In genomic region chr1:33188572-33189275, GRCh38 we compare ENCODE assay signal across 16 cellular contexts. TPM values are rescaled to one million over a fixed set of nuclear protein-coding genes. Genes with fewer than 3 reads are reported as not detected.
DNase-seq lines count a peak whose midpoint lies in the region; ATAC-seq and TF ChIP-seq lines count a peak whose summit lies in the region.
"Had no signal": no experiment of that assay in that cellular context is flagged by ENCODE, and none has a peak within 500 bp of the region (broad histone marks: within the 10 kb centered on the region; RNA-seq: fewer than 3 reads in every experiment).

No MANE protein-coding gene starts in this region.

- no peak overlapping the region for H3K14ac ChIP-seq in mesenchymal stem cell (ENCODE audit: low read length in 2 of 2)

- H4K20me1 ChIP-seq in Karpas-422 (ENCODE audit: insufficient read depth, low read depth, low read length) (no peaks in the 10 kb centered on the region), PC-3 (ENCODE audit: low read length) (no peaks in the 10 kb centered on the region)

- WGBS in esophagus muscularis mucosa = 88% methylated on average over 6 of the region's 6 CpGs
- 61% methylated on average over 4 of the region's 6 CpGs for WGBS in mesenchymal stem cell

- TF ChIP-seq EP300 in esophagus muscularis mucosa (IDR thresholded peaks at IDR 0.05) = no peak

- H2BK120ac ChIP-seq in mesenchymal stem cell (ENCODE audit: low read depth, low read length) = no peak overlapping the region

- no peak overlapping the region for H3K27ac ChIP-seq in Karpas-422 (ENCODE audit: low read length)
- no peak overlapping the region for H3K27ac ChIP-seq in esophagus muscularis mucosa (replicated peaks in 1 of 4)
- H3K27ac ChIP-seq in mesenchymal stem cell (ENCODE audit: low read length, poor library complexity, severe bottlenecking) = no peak overlapping the region
- H3K27ac ChIP-seq in PC-3 (ENCODE audit: low read length) = no peak overlapping the region
- H3K27ac ChIP-seq: gastrocnemius medialis, thoracic aorta had no signal

- no peak overlapping the region for H3K9ac ChIP-seq in Karpas-422 (ENCODE audit: low read length)
- no peak overlapping the region for H3K9ac ChIP-seq in mesenchymal stem cell (ENCODE audit: low read length)
- H3K9ac ChIP-seq in PC-3 (ENCODE audit: low read length) = no peak overlapping the region

- H3K4me2 ChIP-seq in Karpas-422 (ENCODE audit: low read depth, low read length, poor library complexity, severe bottlenecking) (no peak overlapping the region), mesenchymal stem cell (ENCODE audit: low read length, poor library complexity, severe bottlenecking) (no peak overlapping the region), PC-3 (ENCODE audit: low read length) (no peak overlapping the region)

- no peak for ATAC-seq in PC-3
- ATAC-seq: gastrocnemius medialis, mucosa of descending colon had no signal

- H3K36me3 ChIP-seq in Karpas-422 (ENCODE audit: insufficient read depth, low read length) = no peaks in the 10 kb centered on the region
- no peaks in the 10 kb centered on the region for H3K36me3 ChIP-seq in esophagus muscularis mucosa
- H3K36me3 ChIP-seq in mesenchymal stem cell (ENCODE audit: control insufficient read depth in 1 of 2, insufficient read depth in 2 of 2, low read depth in 1 of 2, low read length in 2 of 2) = no peaks in the 10 kb centered on the region
- no peaks in the 10 kb centered on the region for H3K36me3 ChIP-seq in PC-3 (ENCODE audit: low read depth, low read length)
- H3K36me3 ChIP-seq: gastrocnemius medialis, thoracic aorta had no signal

- H3K4me3 ChIP-seq in Karpas-422 (ENCODE audit: low read length) = no peak overlapping the region
- no peak overlapping the region for H3K4me3 ChIP-seq in esophagus muscularis mucosa
- H3K4me3 ChIP-seq in mesenchymal stem cell (ENCODE audit: insufficient read depth in 1 of 2, low read depth in 1 of 2, low read length in 2 of 2) = no peak overlapping the region
- H3K4me3 ChIP-seq in PC-3 (ENCODE audit: low read length) = no peak overlapping the region
- H3K4me3 ChIP-seq: gastrocnemius medialis, mucosa of descending colon, thoracic aorta had no signal

- H2AK5ac ChIP-seq in mesenchymal stem cell (ENCODE audit: low read length, severe bottlenecking) = no peak overlapping the region

- TF ChIP-seq POLR2A in esophagus muscularis mucosa (IDR thresholded peaks at IDR 0.05; ENCODE audit: low read depth) = no peak

- H2BK5ac ChIP-seq in mesenchymal stem cell (ENCODE audit: low read depth, low read length, poor library complexity, severe bottlenecking) = no peak overlapping the region

- BruUV-seq in PC-3 (replicated peaks; lab: Mats Ljungman, UMichigan) = no TSS peak

- no peaks in the 10 kb centered on the region for H3F3A ChIP-seq in PC-3 (ENCODE audit: low read length, unreplicated experiment)

- TF ChIP-seq CTCF in esophagus muscularis mucosa (IDR thresholded peaks at IDR 0.05) (no peak), PC-3 (conservative IDR thresholded peaks at IDR 0.05; ENCODE audit: low read depth, low read length) (no peak)

- no peaks in the 10 kb centered on the region for H3K79me2 ChIP-seq in Karpas-422 (ENCODE audit: low read length)
- no peaks in the 10 kb centered on the region for H3K79me2 ChIP-seq in PC-3 (ENCODE audit: low read length)

- CTCF ChIA-PET in PC-3 (lab: Charles Lee) = no interaction called here

- H2BK12ac ChIP-seq in mesenchymal stem cell (ENCODE audit: low read length in 2 of 2) = no peak overlapping the region

- no peak overlapping the region for H3K4ac ChIP-seq in mesenchymal stem cell (ENCODE audit: low read depth in 1 of 2, low read length in 2 of 2)

- DNase-seq in EL (peak; percentile 70), Karpas-422 (peak; percentile 28), esophagus muscularis mucosa (ENCODE audit: extremely low spot score) (peak; percentile 68), mesenchymal stem cell (peak; percentile 34), AG08396 (ENCODE audit: low spot score) (no peak), RKO (ENCODE audit: low spot score) (no peak), PC-3 (no peak)
- DNase-seq in activated T-cell treated with anti-CD3 and anti-CD28 coated beads, Interleukin-2, amount 50 U/mL, for 1 hour = no peak
- DNase-seq: activated B cell treated with CpG ODN at 0.5 μM for 24 hours; activated naive CD8-positive, alpha-beta T cell treated with anti-CD3 and anti-CD28 coated beads for 36 hours; AML-193; gastrocnemius medialis; mucosa of descending colon; NCI-H146; NCI-H82 had no signal

- H3K79me1 ChIP-seq in mesenchymal stem cell (replicated peaks; ENCODE audit: low read length, poor library complexity, severe bottlenecking) = no peaks in the 10 kb centered on the region

- no peak overlapping the region for H4K8ac ChIP-seq in mesenchymal stem cell (ENCODE audit: low read length)

- H3K4me1 ChIP-seq in Karpas-422 (ENCODE audit: low read length) (peaks cover 12% of the 10 kb centered on the region), esophagus muscularis mucosa (no peaks in the 10 kb centered on the region), mesenchymal stem cell (ENCODE audit: control insufficient read depth, insufficient read depth, low read depth, low read length) (peaks cover 5% of the 10 kb centered on the region), PC-3 (ENCODE audit: insufficient read depth, low read length) (no peaks in the 10 kb centered on the region)
- H3K4me1 ChIP-seq: gastrocnemius medialis had no signal

- no peaks in the 10 kb centered on the region for H3K27me3 ChIP-seq in Karpas-422 (ENCODE audit: low read length)
- H3K27me3 ChIP-seq in esophagus muscularis mucosa = peaks cover 0 to 19% (median 0%) of the 10 kb centered on the region in 4 donors
- peaks cover 0 to 40% of the 10 kb centered on the region in 2 experiments for H3K27me3 ChIP-seq in mesenchymal stem cell (ENCODE audit: control insufficient read depth in 1 of 2, insufficient read depth in 1 of 2, low read length in 2 of 2)
- H3K27me3 ChIP-seq in PC-3 (ENCODE audit: low read length) = peaks cover 19% of the 10 kb centered on the region

- H3K23ac ChIP-seq in mesenchymal stem cell (ENCODE audit: low read length in 2 of 2) = no peak overlapping the region

- no peak overlapping the region for H3K18ac ChIP-seq in mesenchymal stem cell (ENCODE audit: low read depth in 1 of 2, low read length in 2 of 2)

- no peak overlapping the region for H4K91ac ChIP-seq in mesenchymal stem cell (ENCODE audit: low read length)

- no peak overlapping the region for H2AFZ ChIP-seq in Karpas-422 (ENCODE audit: low read length)
- no peak overlapping the region for H2AFZ ChIP-seq in mesenchymal stem cell (ENCODE audit: low read depth, low read length)
- no peak overlapping the region for H2AFZ ChIP-seq in PC-3 (ENCODE audit: low read length)

- POLR2A ChIA-PET in PC-3 (lab: Charles Lee; ENCODE audit: unreplicated experiment) = no interaction called here

- H3K9me3 ChIP-seq in Karpas-422 (ENCODE audit: low read length) (no peaks in the 10 kb centered on the region), esophagus muscularis mucosa (no peaks in the 10 kb centered on the region), mesenchymal stem cell (ENCODE audit: control insufficient read depth, low read length) (no peaks in the 10 kb centered on the region), PC-3 (ENCODE audit: low read length) (no peaks in the 10 kb centered on the region)
- H3K9me3 ChIP-seq: gastrocnemius medialis, mucosa of descending colon, thoracic aorta had no signal

- intact Hi-C loops in esophagus muscularis mucosa (cut with DNase I) = no loop called here
- intact Hi-C loops in PC-3 (cut with micrococcal nuclease) = no loop called here

- no peak overlapping the region for H2BK15ac ChIP-seq in mesenchymal stem cell (ENCODE audit: low read depth, poor library complexity, severe bottlenecking)

- H3K9me2 ChIP-seq in Karpas-422 (replicated peaks; ENCODE audit: insufficient read depth, low read length) (no peaks in the 10 kb centered on the region), PC-3 (replicated peaks; ENCODE audit: low read length) (no peaks in the 10 kb centered on the region)

RNA-seq across cellular contexts. Expression of gene TRIM62, which starts 6.9 kb away (rescaled TPM):
- total RNA-seq in Karpas-422 (2014; rRNA removed; shearing (Covaris generic); ENCODE audit: low replicate concordance) = 9.1 and 18.7 TPM in 2 replicates
- total RNA-seq in esophagus muscularis mucosa (1 to 10 TPM; 5.0 to 9.3 (median 7.8) TPM), PC-3 (2014; rRNA removed) (3.9 and 9.7 TPM in 2 replicates)
- 10.9 TPM for polyA plus RNA-seq in mesenchymal stem cell (2013, experiment 1 of 2)
- 10.9 TPM for polyA plus RNA-seq in mesenchymal stem cell (2013, experiment 2 of 2)

Comparison
In these comparisons a context has a peak if more than half of its experiments do, and no peak if none do; other contexts are left out.
1. DNase-seq: peak in EL (single experiment), Karpas-422 (single experiment), esophagus muscularis mucosa (single experiment) and mesenchymal stem cell (single experiment); none in AG08396 (single experiment), RKO (single experiment), activated T-cell treated with anti-CD3 and anti-CD28 coated beads, Interleukin-2, amount 50 U/mL, for 1 hour (single experiment) and PC-3 (single experiment).